Comparison of ENCODE assay signal across 23 cellular contexts in genomic region chr10:53233759-53234158, GRCh38.
"Had no signal": no experiment of that assay in that cellular context is flagged by ENCODE, and none has a peak within 500 bp of the region (broad histone marks: within the 10 kb centered on the region; RNA-seq: fewer than 3 reads in every experiment).

No MANE protein-coding gene starts in this region.

- DNase-seq: activated CD4-positive, alpha-beta T cell treated with anti-CD3 and anti-CD28 coated beads for 4 hours; activated CD8-positive, alpha-beta memory T cell treated with anti-CD3 and anti-CD28 coated beads, Interleukin-2, amount 50 U/mL, for 4 hours; activated CD8-positive, alpha-beta T cell treated with anti-CD3 and anti-CD28 coated beads for 36 hours; activated gamma-delta T cell treated with Interleukin-2 at 50 U/mL for 16 hours; activated naive CD4-positive, alpha-beta T cell treated with anti-CD3 and anti-CD28 coated beads, Interleukin-2, amount 10 ng/mL, durations not matched to agents 7 days and 5 days; activated naive CD8-positive, alpha-beta T cell treated with anti-CD3 and anti-CD28 coated beads for 36 hours; activated T-cell treated with anti-CD3 and anti-CD28 coated beads, Interleukin-2, amount 50 U/mL, for 72 hours; brain microvascular endothelial cell; MG63; MV-4-11; NCI-H1092 treated with DMSO at 0.1 percent for 48 hours; NCI-H1436 treated with DMSO at 0.1 percent for 48 hours; NCI-H1930; NCI-H2171 treated with DMSO at 0.1 percent for 48 hours; NCI-H524; Peyer's patch; Right ventricle myocardium superior; SK-N-SH; T-helper 1 cell had no signal

- H3K4me1 ChIP-seq: Peyer's patch, SJCRH30 had no signal

- H3K27ac ChIP-seq: brain microvascular endothelial cell, KMS-11, Peyer's patch, RWPE1, SJCRH30, VCaP had no signal

- H3K27me3 ChIP-seq: brain microvascular endothelial cell, MG63, Peyer's patch, SJCRH30 had no signal

- H3K4me3 ChIP-seq: MG63, Peyer's patch, SJCRH30 had no signal

- H3K9me3 ChIP-seq: MG63, Peyer's patch, SJCRH30, SK-N-SH had no signal

- ATAC-seq: activated CD8-positive, alpha-beta T cell treated with anti-CD3 and anti-CD28 coated beads for 36 hours; activated T-cell treated with anti-CD3 and anti-CD28 coated beads, Interleukin-2, amount 50 U/mL, for 72 hours had no signal

- H3K36me3 ChIP-seq: brain microvascular endothelial cell, MG63, Peyer's patch, SJCRH30 had no signal
